In the genomic region with DNA sequence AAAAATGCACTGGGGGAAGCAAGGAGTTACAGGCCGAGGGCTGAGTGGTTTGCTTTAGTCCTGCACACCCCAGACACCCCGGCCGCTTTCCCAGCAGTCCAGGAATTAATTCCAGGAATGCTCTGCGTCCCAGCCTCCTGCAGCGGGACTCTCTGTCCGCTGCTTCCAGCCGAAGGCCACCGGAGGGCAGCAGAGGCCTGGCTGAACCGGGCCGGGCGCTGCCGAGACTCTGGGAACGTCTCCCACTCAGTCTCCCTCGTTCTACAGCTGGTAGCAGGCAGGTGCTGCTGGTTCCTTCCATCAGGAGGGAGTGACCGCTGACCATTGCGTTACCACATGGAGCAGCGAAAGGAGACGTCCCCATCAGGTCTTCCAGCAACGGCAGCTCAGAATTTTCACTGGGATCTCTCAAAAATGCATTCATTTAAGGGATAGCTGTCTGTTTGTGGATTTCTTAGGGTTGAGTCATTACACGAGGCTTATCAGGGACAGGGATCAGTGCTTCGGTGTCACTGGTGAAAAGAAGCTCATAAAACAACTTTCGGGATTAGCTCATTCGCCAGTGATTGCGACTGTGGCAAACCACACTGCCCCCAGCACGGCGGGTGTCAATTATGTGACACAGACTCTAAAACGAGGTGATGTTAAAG, we compare ENCODE assay signal across 7 cellular contexts. TPM values are rescaled to one million over a fixed set of nuclear protein-coding genes. Genes with fewer than 3 reads are reported as not detected.
DNase-seq lines count a peak whose midpoint lies in the region; ATAC-seq lines count a peak whose summit lies in the region.

No MANE protein-coding gene starts in this region.

- peaks cover 65% of the 10 kb centered on the region for H3K27me3 Mint-ChIP-seq in central memory CD8-positive, alpha-beta T cell

- H3K36me3 Mint-ChIP-seq in central memory CD8-positive, alpha-beta T cell (ENCODE audit: insufficient read depth) = no peaks in the 10 kb centered on the region

- peak overlapping the region; percentile 20 for H3K27ac Mint-ChIP-seq in central memory CD8-positive, alpha-beta T cell (ENCODE audit: low read depth)

- ATAC-seq in GM18498 (IDR thresholded peaks at IDR 0.05; ENCODE audit: unreplicated experiment) (peak; percentile 75), HG02938 (IDR thresholded peaks at IDR 0.05; ENCODE audit: unreplicated experiment) (peak; percentile 75), left lobe of liver (peak; percentile 98)
- peak; percentile 92 to 94 for ATAC-seq in activated CD4-positive, CD25-positive, alpha-beta regulatory T cell treated with anti-CD3 and anti-CD28 coated beads, Interleukin-2, amount 50 U/mL, for 24 hours
- ATAC-seq in central memory CD8-positive, alpha-beta T cell (replicated peaks; ENCODE audit: extremely low read depth, poor library complexity, severe bottlenecking) = peak; percentile 93

- peaks cover 29% of the 10 kb centered on the region for H3K4me1 Mint-ChIP-seq in central memory CD8-positive, alpha-beta T cell

- peak overlapping the region; percentile 71 for H3K4me3 Mint-ChIP-seq in central memory CD8-positive, alpha-beta T cell

- DNase-seq in NCI-H2171 treated with DMSO at 0.1 percent for 48 hours (lab: John Stamatoyannopoulos, UW) (peak; percentile 4), left lobe of liver (ENCODE audit: low spot score) (peak; percentile 72)
- peak; percentile 36 to 63 for DNase-seq in central memory CD8-positive, alpha-beta T cell (ENCODE audit: low spot score in 2 of 2)
- DNase-seq in stimulated activated CD4-positive, alpha-beta T cell treated with anti-CD3 and anti-CD28 coated beads, Interleukin-1b, Interleukin-23, amount 100 ng/mL, for 4 hours (ENCODE audit: low read depth in 2 of 2) = peak; percentile 39 to 59

- H3K9me3 Mint-ChIP-seq in central memory CD8-positive, alpha-beta T cell = no peaks in the 10 kb centered on the region

RNA-seq across cellular contexts. Expression of gene PITRM1, which starts 24.9 kb away (rescaled TPM):
- 37.9 TPM for total RNA-seq in left lobe of liver

Comparison
In these comparisons a context has a peak if more than half of its experiments do, and no peak if none do; other contexts are left out.
1. Peak in every context shown above with its lines: DNase-seq and ATAC-seq.
2. DNase-seq: peak in every context shown above with its lines; median percentile 72 in left lobe of liver; 50 in central memory CD8-positive, alpha-beta T cell; 49 in stimulated activated CD4-positive, alpha-beta T cell treated with anti-CD3 and anti-CD28 coated beads, Interleukin-1b, Interleukin-23, amount 100 ng/mL, for 4 hours; 4 in NCI-H2171 treated with DMSO at 0.1 percent for 48 hours.